Comparison of ENCODE assay signal across 11 cellular contexts in the genomic region with DNA sequence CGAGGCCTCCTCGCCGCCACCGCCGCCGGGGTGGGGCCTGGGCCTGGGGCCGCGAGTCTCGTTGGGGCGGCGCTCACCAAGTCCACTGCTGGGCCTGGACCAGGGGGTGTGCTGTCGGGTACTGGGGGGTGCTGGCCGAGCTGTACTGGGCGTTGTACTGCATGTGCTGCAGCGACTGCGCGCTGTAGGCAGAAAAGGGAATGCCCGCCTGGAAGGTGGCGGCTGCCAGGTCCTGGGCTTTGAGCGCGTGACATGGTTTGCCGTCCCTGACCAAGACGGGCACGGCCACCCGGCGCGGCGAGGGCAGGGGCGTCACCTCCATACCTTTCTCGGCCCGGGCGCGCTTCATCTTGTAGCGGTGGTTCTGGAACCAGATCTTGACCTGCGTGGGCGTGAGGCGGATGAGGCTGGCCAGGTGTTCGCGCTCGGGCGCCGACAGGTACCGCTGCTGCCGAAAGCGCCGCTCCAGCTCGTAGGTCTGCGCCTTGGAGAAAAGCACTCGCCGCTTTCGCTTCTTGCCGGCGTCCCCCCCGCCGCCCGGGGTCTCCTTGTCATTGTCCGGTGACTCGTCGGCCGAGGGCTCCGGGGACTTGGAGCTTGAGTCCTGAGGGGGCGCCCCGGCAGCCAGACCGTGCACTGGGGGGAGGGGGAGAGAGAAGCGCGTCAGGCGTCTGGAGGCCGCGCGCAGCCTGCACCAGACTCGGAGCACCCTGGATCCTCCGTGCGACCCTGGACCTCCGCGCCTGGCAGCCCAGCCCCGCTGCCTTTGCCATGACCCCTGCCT. TPM values are rescaled to one million over a fixed set of nuclear protein-coding genes. Genes with fewer than 3 reads are reported as not detected.
DNase-seq lines count a peak whose midpoint lies in the region; ATAC-seq and TF ChIP-seq lines count a peak whose summit lies in the region.
"Had no signal": no experiment of that assay in that cellular context is flagged by ENCODE, and none has a peak within 500 bp of the region (broad histone marks: within the 10 kb centered on the region; RNA-seq: fewer than 3 reads in every experiment).

No MANE protein-coding gene starts in this region.

- H3K4me1 ChIP-seq in RWPE2 (ENCODE audit: insufficient read depth, poor library complexity, severe bottlenecking) (no peaks in the 10 kb centered on the region), osteoblast (ENCODE audit: insufficient read depth, low read length) (peaks cover 5% of the 10 kb centered on the region)
- H3K4me1 ChIP-seq: colonic mucosa had no signal

- ATAC-seq in CD4-positive, alpha-beta T cell (ENCODE audit: poor library complexity), result no peak
- ATAC-seq in RWPE2 (ENCODE audit: low read depth), result 0 out of 3 replicates have a peak, but pooled peaks have one; percentile 26
- no peak for ATAC-seq in GM21390 (IDR thresholded peaks at IDR 0.05; ENCODE audit: unreplicated experiment)
- no peak for ATAC-seq in HG03139 (IDR thresholded peaks at IDR 0.05; ENCODE audit: unreplicated experiment)

- H3K4me3 ChIP-seq in RWPE2 (ENCODE audit: severe bottlenecking), result no peak overlapping the region
- peak overlapping the region; percentile 57 for H3K4me3 ChIP-seq in osteoblast (ENCODE audit: insufficient read depth, low read length)
- H3K4me3 ChIP-seq: colonic mucosa had no signal

- no peaks in the 10 kb centered on the region for H3K36me3 ChIP-seq in RWPE2 (ENCODE audit: low read depth)
- H3K36me3 ChIP-seq in osteoblast (ENCODE audit: insufficient read depth, low read length), result no peaks in the 10 kb centered on the region
- H3K36me3 ChIP-seq: colonic mucosa had no signal

- intact Hi-C loops in CD4-positive, alpha-beta T cell (cut with DNase I, micrococcal nuclease), result loop anchor here in 1 of 2 experiments (10.0 kb wide), 1 partner anchor 797 kb away; a partner anchor contains a TSS

- no peaks in the 10 kb centered on the region for H3K36me3 Mint-ChIP-seq in CD4-positive, alpha-beta T cell (ENCODE audit: low read depth)
- no peaks in the 10 kb centered on the region for H3K36me3 Mint-ChIP-seq in endothelial cell (ENCODE audit: low read depth, unreplicated experiment)

- no peaks in the 10 kb centered on the region for H4K20me1 ChIP-seq in osteoblast (ENCODE audit: insufficient read depth, low read length)

- no peak overlapping the region for H2AFZ ChIP-seq in osteoblast (ENCODE audit: low read length)

- peaks cover 74% of the 10 kb centered on the region for H3K4me1 Mint-ChIP-seq in CD4-positive, alpha-beta T cell (ENCODE audit: low read depth)
- H3K4me1 Mint-ChIP-seq in endothelial cell (ENCODE audit: unreplicated experiment), result peaks cover 33% of the 10 kb centered on the region

- DNase-seq in CD4-positive, alpha-beta T cell, result no peak
- DNase-seq in RWPE2 (ENCODE audit: low spot score), result no peak
- DNase-seq in endothelial cell (ENCODE audit: low spot score), result no peak
- DNase-seq in osteoblast (ENCODE audit: insufficient read length, low spot score, missing footprints), result peak; percentile 88
- DNase-seq in HUDEP-2 (lab: John Stamatoyannopoulos, UW; ENCODE audit: unreplicated experiment in 76 of 76), result no peak
- no peak for DNase-seq in NAMALWA (ENCODE audit: low spot score)
- DNase-seq: colonic mucosa, NCI-H1048, T-helper 1 cell had no signal

- no peaks in the 10 kb centered on the region for H3K79me2 ChIP-seq in osteoblast (ENCODE audit: insufficient read depth, low read length)

- POLR2A ChIA-PET in CD4-positive, alpha-beta T cell (lab: Charles Lee), result interaction anchor here (0.6 kb wide), 1 partner anchor 651 kb away, joined by 3 read pairs; no protein-coding TSS in a partner anchor

- H3K27me3 ChIP-seq in CD4-positive, alpha-beta T cell (ENCODE audit: control insufficient read depth, insufficient read depth, low read length), result peaks cover 92% of the 10 kb centered on the region
- peaks cover 93% of the 10 kb centered on the region for H3K27me3 ChIP-seq in RWPE2 (ENCODE audit: insufficient read depth, poor library complexity, severe bottlenecking)
- H3K27me3 ChIP-seq in osteoblast (ENCODE audit: insufficient read depth, low read length), result peaks cover 91% of the 10 kb centered on the region

- no peak overlapping the region for H3K27ac Mint-ChIP-seq in CD4-positive, alpha-beta T cell
- no peak overlapping the region for H3K27ac Mint-ChIP-seq in endothelial cell (ENCODE audit: unreplicated experiment)

- TF ChIP-seq CTCF in CD4-positive, alpha-beta T cell (IDR thresholded peaks at IDR 0.05), result no peak
- TF ChIP-seq CTCF in RWPE2 (IDR thresholded peaks at IDR 0.05; ENCODE audit: poor library complexity, severe bottlenecking) (no peak), endothelial cell (IDR thresholded peaks at IDR 0.05; ENCODE audit: unreplicated experiment) (no peak), osteoblast (IDR thresholded peaks at IDR 0.05; ENCODE audit: extremely low read depth, low read depth, low read length) (no peak)

- peak overlapping the region; percentile 24 for H3K4me2 ChIP-seq in osteoblast (ENCODE audit: insufficient read depth, low read length)

- peaks cover 93% of the 10 kb centered on the region for H3K27me3 Mint-ChIP-seq in CD4-positive, alpha-beta T cell
- H3K27me3 Mint-ChIP-seq in endothelial cell (ENCODE audit: unreplicated experiment), result peaks cover 43% of the 10 kb centered on the region

- CTCF ChIA-PET in CD4-positive, alpha-beta T cell (lab: Charles Lee), result interaction anchor here (1.4 kb wide), 1 partner anchor 276 kb away, joined by 4 read pairs; no protein-coding TSS in a partner anchor

- no peak overlapping the region for H3K27ac ChIP-seq in CD4-positive, alpha-beta T cell (ENCODE audit: low read depth, low read length)
- H3K27ac ChIP-seq in RWPE2 (ENCODE audit: poor library complexity, severe bottlenecking), result no peak overlapping the region
- no peak overlapping the region for H3K27ac ChIP-seq in osteoblast (ENCODE audit: low read depth, low read length)
- H3K27ac ChIP-seq: colonic mucosa had no signal

- no peaks in the 10 kb centered on the region for H3K9me3 Mint-ChIP-seq in CD4-positive, alpha-beta T cell
- H3K9me3 Mint-ChIP-seq in endothelial cell (ENCODE audit: unreplicated experiment), result no peaks in the 10 kb centered on the region

- H3K9me3 ChIP-seq in CD4-positive, alpha-beta T cell (ENCODE audit: control insufficient read depth, low read length), result no peaks in the 10 kb centered on the region
- H3K9me3 ChIP-seq in RWPE2 (ENCODE audit: severe bottlenecking), result no peaks in the 10 kb centered on the region
- H3K9me3 ChIP-seq in osteoblast (ENCODE audit: low read depth, low read length), result no peaks in the 10 kb centered on the region
- H3K9me3 ChIP-seq: colonic mucosa had no signal

- H3K4me3 Mint-ChIP-seq in CD4-positive, alpha-beta T cell, result peak overlapping the region; percentile 62
- peak overlapping the region; percentile 71 for H3K4me3 Mint-ChIP-seq in endothelial cell (ENCODE audit: unreplicated experiment)

RNA-seq across cellular contexts. Expression of a gene that starts 1.8 kb away (rescaled TPM):
- total RNA-seq in CD4-positive, alpha-beta T cell, result not detected
- 0.82 TPM for total RNA-seq in endothelial cell (ENCODE audit: unreplicated experiment)
- total RNA-seq in osteoblast, result under 0.01 TPM in 1 of 2 replicates, not detected in the other
